Comparison of ENCODE assay signal across 9 cellular contexts in the genomic region with DNA sequence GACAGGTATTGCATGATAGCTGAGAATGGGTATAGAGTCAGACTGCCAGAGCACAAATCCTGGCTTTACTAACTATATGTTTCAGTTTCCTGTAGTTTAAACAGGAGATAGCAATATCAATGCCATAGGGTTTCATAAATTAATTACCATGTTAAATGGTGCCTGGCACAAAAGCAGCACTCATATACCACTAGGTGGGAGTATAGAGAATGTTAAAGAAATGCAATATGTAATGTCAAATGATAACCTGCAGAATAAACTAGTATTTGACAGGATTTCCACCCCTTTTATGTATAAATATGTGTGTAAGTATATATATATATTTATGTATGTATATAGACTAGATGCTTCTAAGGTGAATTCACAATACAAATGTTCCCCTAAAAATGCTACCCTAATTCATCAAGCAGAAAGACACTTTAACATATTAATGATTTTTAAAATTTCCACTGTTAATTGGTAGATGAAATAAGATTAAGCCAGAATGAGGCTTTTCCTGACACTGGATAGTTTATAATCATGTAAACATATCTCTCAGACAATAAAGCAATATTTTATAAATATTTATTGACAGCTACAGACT. TPM values are rescaled to one million over a fixed set of nuclear protein-coding genes. Genes with fewer than 3 reads are reported as not detected.
DNase-seq lines count a peak whose midpoint lies in the region; ATAC-seq, FAIRE-seq and TF ChIP-seq lines count a peak whose summit lies in the region.
"Had no signal": no experiment of that assay in that cellular context is flagged by ENCODE, and none has a peak within 500 bp of the region (broad histone marks: within the 10 kb centered on the region; RNA-seq: fewer than 3 reads in every experiment).

No MANE protein-coding gene starts in this region.

- POLR2A ChIA-PET in GM12878 (lab: Charles Lee): interaction anchor here (1.4 to 2.6 kb wide), 2 partner anchors 9 to 137 kb away, joined by 5 to 7 read pairs; partner anchors contain the start of gene WDR89

- peaks cover 32 to 34% of the 10 kb centered on the region in 2 donors for H3K4me1 Mint-ChIP-seq in natural killer cell
- H3K4me1 Mint-ChIP-seq in natural killer cell treated with Interleukin-12 subunit alpha and Interleukin-12 subunit beta and Interleukin-15 and Interleukin-18, amount 100 ng/mL, for 72 hours (ENCODE audit: low read depth in 2 of 2): peaks cover 19 to 23% of the 10 kb centered on the region in 2 donors

- RAD21 ChIA-PET in GM12878 (lab: Charles Lee; ENCODE audit: unreplicated experiment): interaction anchor here (0.7 to 5.3 kb wide), 12 partner anchors 10 to 244 kb away, joined by 3 to 31 read pairs (median 4); no protein-coding TSS in a partner anchor

- TF ChIP-seq RAD21 in GM12878 (IDR thresholded peaks at IDR 0.05; ENCODE audit: insufficient read depth, low read depth, low read length): peak; percentile 60

- no peak overlapping the region for H3K4me3 Mint-ChIP-seq in natural killer cell
- no peak overlapping the region for H3K4me3 Mint-ChIP-seq in natural killer cell treated with Interleukin-12 subunit alpha and Interleukin-12 subunit beta and Interleukin-15 and Interleukin-18, amount 100 ng/mL, for 72 hours

- H2AFZ ChIP-seq in MM.1S (ENCODE audit: low read length) (no peak overlapping the region), GM12878 (ENCODE audit: control insufficient read depth, low read depth, low read length) (no peak overlapping the region)

- no peak for TF ChIP-seq POLR2A in GM12878 (IDR thresholded peaks at IDR 0.05; ENCODE audit: low read depth, low read length)

- H3K27ac Mint-ChIP-seq in natural killer cell: peak overlapping the region in 1 of 2 donors; percentile 9
- no peak overlapping the region for H3K27ac Mint-ChIP-seq in natural killer cell treated with Interleukin-12 subunit alpha and Interleukin-12 subunit beta and Interleukin-15 and Interleukin-18, amount 100 ng/mL, for 72 hours

- H3K4me3 ChIP-seq in MM.1S (ENCODE audit: low read length) (no peak overlapping the region), GM12878 (no peak overlapping the region)

- CTCF ChIA-PET in GM12878 (lab: Yijun Ruan, JAX): interaction anchor here (0.7 to 5.2 kb wide), 28 partner anchors 10 to 670 kb away, joined by 3 to 68 read pairs (median 4); partner anchors contain the start of genes PPP2R5E and WDR89

- no peak for DNase-seq in natural killer cell
- DNase-seq in natural killer cell treated with Interleukin-12 subunit alpha and Interleukin-12 subunit beta and Interleukin-15 and Interleukin-18, amount 100 ng/mL, for 72 hours (ENCODE audit: low spot score): no peak
- DNase-seq in MM.1S: peak; percentile 38
- DNase-seq in GM12878 (ENCODE audit: low read depth, low spot score): no peak
- peak; percentile 4 for DNase-seq in myocyte (ENCODE audit: low read depth)
- no peak for DNase-seq in NCI-H1930 (lab: John Stamatoyannopoulos, UW)
- DNase-seq in UCSD-AML1 (lab: John Stamatoyannopoulos, UW; ENCODE audit: unreplicated experiment): no peak
- DNase-seq in activated CD4-positive, alpha-beta T cell treated with anti-CD3 and anti-CD28 coated beads, Interleukin-2, amount 50 U/mL, for 1 hour: no peak

- SMC1A ChIA-PET in GM12878 (lab: Charles Lee; ENCODE audit: uncharacterized antibody, unreplicated experiment): interaction anchor here (0.7 to 5.9 kb wide), 20 partner anchors 10 to 671 kb away, joined by 3 to 53 read pairs (median 5); partner anchors contain the start of gene PPP2R5E

- H3K27me3 Mint-ChIP-seq in natural killer cell (ENCODE audit: low read depth in 2 of 2): no peaks in the 10 kb centered on the region
- H3K27me3 Mint-ChIP-seq in natural killer cell treated with Interleukin-12 subunit alpha and Interleukin-12 subunit beta and Interleukin-15 and Interleukin-18, amount 100 ng/mL, for 72 hours: no peaks in the 10 kb centered on the region

- H4K20me1 ChIP-seq in MM.1S (ENCODE audit: insufficient read depth, low read length) (no peaks in the 10 kb centered on the region), GM12878 (ENCODE audit: control insufficient read depth, insufficient read depth) (no peaks in the 10 kb centered on the region)

- H3K36me3 ChIP-seq in MM.1S (replicated peaks; ENCODE audit: insufficient read depth, low read length): no peaks in the 10 kb centered on the region
- peaks cover 0 to 3% of the 10 kb centered on the region in 2 experiments; a peak in 1 of 4 replicates for H3K36me3 ChIP-seq in GM12878 (ENCODE audit: control insufficient read depth in 2 of 2, insufficient read depth in 2 of 2, low read length in 1 of 2)

- BruUV-seq in GM12878 (replicated peaks; lab: Mats Ljungman, UMichigan): no TSS peak

- H3K4me2 ChIP-seq in MM.1S (ENCODE audit: low read depth, low read length) (no peak overlapping the region), GM12878 (ENCODE audit: control insufficient read depth, insufficient read depth) (no peak overlapping the region)

- no peak for FAIRE-seq in GM12878 (lab: Jason Lieb, UNC)
- FAIRE-seq: colon had no signal

- H3K9ac ChIP-seq in MM.1S (ENCODE audit: low read length) (no peak overlapping the region), GM12878 (ENCODE audit: control insufficient read depth, insufficient read depth, low read length) (no peak overlapping the region)

- no peak for TF ChIP-seq EP300 in GM12878 (IDR thresholded peaks at IDR 0.05; ENCODE audit: borderline replicate concordance in 1 of 2, control insufficient read depth in 1 of 2, low read depth in 2 of 2, low read length in 2 of 2)

- H3F3A ChIP-seq in MM.1S (ENCODE audit: insufficient read depth, low read length): no peaks in the 10 kb centered on the region

- ATAC-seq in natural killer cell (peak; percentile 79 to 97 (median 89)), GM12878 (peak; percentile 94)
- no peak for ATAC-seq in natural killer cell treated with Interleukin-12 subunit alpha and Interleukin-12 subunit beta and Interleukin-15 and Interleukin-18, amount 100 ng/mL, for 72 hours

- H3K27me3 ChIP-seq in MM.1S (replicated peaks; ENCODE audit: insufficient read depth, low read length) (no peaks in the 10 kb centered on the region), GM12878 (replicated peaks in 1 of 2; ENCODE audit: control insufficient read depth in 2 of 2, insufficient read depth in 2 of 2, low read length in 1 of 2) (no peaks in the 10 kb centered on the region)

- no peaks in the 10 kb centered on the region for H3K9me2 ChIP-seq in MM.1S (replicated peaks; ENCODE audit: insufficient read depth, low read length)

- H3K27ac ChIP-seq in MM.1S (ENCODE audit: low read length): no peak overlapping the region
- no peak overlapping the region for H3K27ac ChIP-seq in GM12878 (ENCODE audit: control insufficient read depth, insufficient read depth)

- in situ Hi-C loops in GM12878 (cut with MboI): loop anchor here (5.0 kb wide), 1 partner anchor 134 kb away; no protein-coding TSS in a partner anchor

- H3K79me2 ChIP-seq in MM.1S (ENCODE audit: low read length): peaks cover 18% of the 10 kb centered on the region
- H3K79me2 ChIP-seq in GM12878 (ENCODE audit: control insufficient read depth, insufficient read depth, low read length): peaks cover 48% of the 10 kb centered on the region

- no peaks in the 10 kb centered on the region for H3K9me3 ChIP-seq in MM.1S (replicated peaks; ENCODE audit: insufficient read depth, low read length)
- peaks cover 2% of the 10 kb centered on the region; the same call in 2 of the 3 replicates for H3K9me3 ChIP-seq in GM12878 (replicated peaks; ENCODE audit: control insufficient read depth, insufficient read depth, low read length)

- TF ChIP-seq CTCF in natural killer cell (IDR thresholded peaks at IDR 0.05): peak; percentile 82
- peak; percentile 43 for TF ChIP-seq CTCF in MM.1S (IDR thresholded peaks at IDR 0.05; ENCODE audit: low read length)
- peak; percentile 48 to 60 (median 48); a peak in 5 of 6 replicates for TF ChIP-seq CTCF in GM12878 (IDR thresholded peaks at IDR 0.05 in 2 of 3, conservative IDR thresholded peaks at IDR 0.05 in 1 of 3; ENCODE audit: control insufficient read depth in 2 of 3, extremely low read depth in 1 of 3, insufficient read depth in 1 of 3, low read depth in 3 of 3, low read length in 3 of 3)

- H3K9me3 Mint-ChIP-seq in natural killer cell: peaks cover 3 to 5% of the 10 kb centered on the region in 2 donors
- peaks cover 12% of the 10 kb centered on the region for H3K9me3 Mint-ChIP-seq in natural killer cell treated with Interleukin-12 subunit alpha and Interleukin-12 subunit beta and Interleukin-15 and Interleukin-18, amount 100 ng/mL, for 72 hours

- no peaks in the 10 kb centered on the region for H3K4me1 ChIP-seq in MM.1S (ENCODE audit: low read length)
- H3K4me1 ChIP-seq in GM12878 (ENCODE audit: control insufficient read depth, insufficient read depth, low read length): no peaks in the 10 kb centered on the region

- intact Hi-C loops in natural killer cell (cut with micrococcal nuclease): loop anchor here (1.0 kb wide), 2 partner anchors 137 to 244 kb away; no protein-coding TSS in a partner anchor
- intact Hi-C loops in GM12878 (cut with micrococcal nuclease; ENCODE audit: unreplicated experiment): loop anchor here (1.0 to 2.0 kb wide), 2 partner anchors 137 to 244 kb away; no protein-coding TSS in a partner anchor

- no peaks in the 10 kb centered on the region for H3K36me3 Mint-ChIP-seq in natural killer cell
- H3K36me3 Mint-ChIP-seq in natural killer cell treated with Interleukin-12 subunit alpha and Interleukin-12 subunit beta and Interleukin-15 and Interleukin-18, amount 100 ng/mL, for 72 hours: peaks cover 28% of the 10 kb centered on the region

RNA-seq across cellular contexts. Expression of gene WDR89, which starts 8.6 kb away (rescaled TPM):
- total RNA-seq in natural killer cell (10 to 100 TPM in 2 of 3 donors, 1 to 10 TPM in 1; 9.6 to 13.4 (median 10.7) TPM), GM12878 (2014; rRNA removed) (12.5 and 17.5 TPM in 2 replicates), GM12878 (2014; rRNA removed; fragmentation: Illumina TruSeq; extraction: Trizol) (20.5 and 21.7 TPM in 2 replicates), GM12878 (2021) (17.0 and 17.4 TPM in 2 replicates), myocyte (12.8 and 14.8 TPM in 2 replicates)
- 10 to 100 TPM; 22.3 to 22.7 TPM for total RNA-seq in natural killer cell treated with Interleukin-12 subunit alpha and Interleukin-12 subunit beta and Interleukin-15 and Interleukin-18, amount 100 ng/mL, for 72 hours
- total RNA-seq in GM12878 (2013; cell fraction: nucleolus; rRNA removed): 21.3 and 21.7 TPM in 2 replicates
- polyA plus RNA-seq in GM12878 (2011; ENCODE audit: low read depth): 4.6 TPM
- polyA plus RNA-seq in GM12878 (2011; rRNA removed) (25.5 and 44.6 TPM in 2 replicates), GM12878 (2014; fragmentation: Illumina TruSeq; extraction: Trizol) (16.0 and 20.8 TPM in 2 replicates), GM12878 (2014; fragmentation: Nextera tagmentation; extraction: Ambion mirVana) (10 to 100 TPM; 17.3 to 17.6 TPM), GM12878 (2014; rRNA removed) (10.8 and 11.8 TPM in 2 replicates), GM12878 (2016; fragmentation: Nextera tagmentation; extraction: Ambion mirVana) (10 to 100 TPM; 20.7 to 25.7 TPM)
- 6.1 and 8.3 TPM in 2 replicates for polyA plus RNA-seq in GM12878 (2011; cell fraction: cytosol; rRNA removed)
- polyA plus RNA-seq in GM12878 (2011; cell fraction: nucleus; rRNA removed): 7.9 TPM in 2 replicates
- polyA plus RNA-seq in GM12878 (2012): 6.9 and 14.3 TPM in 2 replicates
- 18.1 and 40.5 TPM in 2 replicates for polyA minus RNA-seq in GM12878 (2011; rRNA and poly(A)+ RNA removed)
- 7.6 and 11.0 TPM in 2 replicates for polyA minus RNA-seq in GM12878 (2011; cell fraction: cytosol; rRNA and poly(A)+ RNA removed)
- polyA minus RNA-seq in GM12878 (2011; cell fraction: nucleus; rRNA and poly(A)+ RNA removed): 4.1 and 5.5 TPM in 2 replicates
- 3.9 TPM for polyA plus RNA-seq in myocyte (2012)

Comparison
In these comparisons a context has a peak if more than half of its experiments do, and no peak if none do; other contexts are left out.
1. ATAC-seq: peak in natural killer cell (3 of 3) and GM12878 (single experiment); none in natural killer cell treated with Interleukin-12 subunit alpha and Interleukin-12 subunit beta and Interleukin-15 and Interleukin-18, amount 100 ng/mL, for 72 hours (0 of 2).
2. DNase-seq: peak in MM.1S (single experiment) and myocyte (single experiment); none in natural killer cell (single experiment), natural killer cell treated with Interleukin-12 subunit alpha and Interleukin-12 subunit beta and Interleukin-15 and Interleukin-18, amount 100 ng/mL, for 72 hours (single experiment), GM12878 (single experiment), NCI-H1930 (0 of 2), UCSD-AML1 (single experiment) and activated CD4-positive, alpha-beta T cell treated with anti-CD3 and anti-CD28 coated beads, Interleukin-2, amount 50 U/mL, for 1 hour (single experiment).
3. Peak in every context shown above with its lines, with median percentiles within 50 percentile points of each other: CTCF ChIP-seq.